In genomic region chr19:1864480-1865171, GRCh38 we compare ENCODE assay signal across 8 cellular contexts. TPM values are rescaled to one million over a fixed set of nuclear protein-coding genes. Genes with fewer than 3 reads are reported as not detected.
A peak's percentile ranks its signal among the peaks of the same experiment; 100 is the strongest.
DNase-seq lines count a peak whose midpoint lies in the region; ATAC-seq, FAIRE-seq and TF ChIP-seq lines count a peak whose summit lies in the region.

No MANE protein-coding gene starts in this region.

- TF ChIP-seq RAD21 in Ishikawa (IDR thresholded peaks at IDR 0.05; ENCODE audit: low read depth), result peak; percentile 43; the same call in 1 of the 2 replicates

- peak overlapping the region in 2 of 3 donors; percentile 73 to 79 for H3K27ac Mint-ChIP-seq in CD4-positive, CD25-positive, alpha-beta regulatory T cell

- peak overlapping the region; percentile 75 to 88 (median 86) for H3K4me3 Mint-ChIP-seq in CD4-positive, CD25-positive, alpha-beta regulatory T cell

- no peak for TF ChIP-seq EP300 in Ishikawa (IDR thresholded peaks at IDR 0.05; ENCODE audit: borderline replicate concordance)

- peaks cover 41% of the 10 kb centered on the region for H3K4me1 ChIP-seq in CD4-positive, CD25-positive, alpha-beta regulatory T cell (ENCODE audit: control insufficient read depth, insufficient read depth, low read length, poor library complexity, severe bottlenecking)

- H3K27ac ChIP-seq in CD4-positive, CD25-positive, alpha-beta regulatory T cell (ENCODE audit: insufficient read depth, low read length, poor library complexity, severe bottlenecking), result peak overlapping the region; percentile 78
- H3K27ac ChIP-seq in VCaP (peak overlapping the region; percentile 96), coronary artery (peak overlapping the region; percentile 82 to 95)

- H3K27me3 Mint-ChIP-seq in CD4-positive, CD25-positive, alpha-beta regulatory T cell, result no peaks in the 10 kb centered on the region

- peaks cover 0 to 34% (median 8%) of the 10 kb centered on the region in 4 donors for H3K4me1 Mint-ChIP-seq in CD4-positive, CD25-positive, alpha-beta regulatory T cell

- H3K27me3 ChIP-seq in CD4-positive, CD25-positive, alpha-beta regulatory T cell (ENCODE audit: control insufficient read depth, insufficient read depth, low read length), result no peaks in the 10 kb centered on the region

- H3K36me3 Mint-ChIP-seq in CD4-positive, CD25-positive, alpha-beta regulatory T cell, result no peaks in the 10 kb centered on the region

- peak in 1 of 3 donors; percentile 62 for DNase-seq in CD4-positive, CD25-positive, alpha-beta regulatory T cell
- DNase-seq in GM19239 (ENCODE audit: insufficient read length, low spot score) (peak; percentile 90), coronary artery (ENCODE audit: low spot score) (peak; percentile 89), left lobe of liver (ENCODE audit: low spot score) (peak; percentile 85)
- peak in 2 of 3 experiments; percentile 46 to 62 for DNase-seq in stimulated activated CD4-positive, alpha-beta T cell treated with anti-CD3 and anti-CD28 coated beads, TNF-alpha, amount 100 ng/mL, for 24 hours (ENCODE audit: low read depth in 3 of 3)

- no peak for FAIRE-seq in GM19239 (lab: Jason Lieb, UNC)

- TF ChIP-seq CTCF in VCaP (conservative IDR thresholded peaks at IDR 0.05), result peak; percentile 83
- peak; percentile 71 for TF ChIP-seq CTCF in coronary artery (IDR thresholded peaks at IDR 0.05)

- H3K9me3 Mint-ChIP-seq in CD4-positive, CD25-positive, alpha-beta regulatory T cell, result no peaks in the 10 kb centered on the region

- peak in 1 of 2 donors; percentile 6 for ATAC-seq in CD4-positive, CD25-positive, alpha-beta regulatory T cell (ENCODE audit: low read depth in 2 of 2)
- peak; percentile 61 for ATAC-seq in left lobe of liver
- ATAC-seq in GM18519 (IDR thresholded peaks at IDR 0.05; ENCODE audit: low FRiP score, unreplicated experiment), result no peak

- H3K4me3 ChIP-seq in CD4-positive, CD25-positive, alpha-beta regulatory T cell (ENCODE audit: low read depth, low read length), result no peak overlapping the region
- peak overlapping the region; percentile 97 for H3K4me3 ChIP-seq in coronary artery

- H3K36me3 ChIP-seq in CD4-positive, CD25-positive, alpha-beta regulatory T cell (ENCODE audit: control insufficient read depth, insufficient read depth, low read length), result no peaks in the 10 kb centered on the region

- H3K9me3 ChIP-seq in CD4-positive, CD25-positive, alpha-beta regulatory T cell (ENCODE audit: control insufficient read depth in 2 of 2, low read length in 2 of 2), result no peaks in the 10 kb centered on the region

TF ChIP-seq in Ishikawa, 13 proteins besides CTCF, POLR2A, EP300 and RAD21:
- TF ChIP-seq ZBTB7A (IDR thresholded peaks at IDR 0.05; ENCODE audit: low read depth) (peak; percentile 73), CEBPB (IDR thresholded peaks at IDR 0.05) (no peak), MAX (IDR thresholded peaks at IDR 0.05) (no peak), CREB1 (IDR thresholded peaks at IDR 0.05; ENCODE audit: low read depth) (no peak), EGR1 (IDR thresholded peaks at IDR 0.05) (no peak), NFIC (IDR thresholded peaks at IDR 0.05) (no peak), TAF1 (IDR thresholded peaks at IDR 0.05; ENCODE audit: low read depth) (peak; percentile 62), YY1 (IDR thresholded peaks at IDR 0.05; ENCODE audit: low read depth) (0 out of 2 replicates have a peak, but pooled peaks have one; percentile 20), USF1 (IDR thresholded peaks at IDR 0.05) (no peak)

RNA-seq across cellular contexts. Expression of gene KLF16, which starts 1.2 kb away (rescaled TPM):
- 40.6 TPM for total RNA-seq in CD4-positive, CD25-positive, alpha-beta regulatory T cell
- polyA plus RNA-seq in CD4-positive, CD25-positive, alpha-beta regulatory T cell, result under 1 TPM; 0.28 to 0.86 (median 0.59) TPM
- 11.9 TPM for total RNA-seq in left lobe of liver

RNA-seq across cellular contexts. Expression of gene REXO1, which starts 16.3 kb away (rescaled TPM):
- 103 TPM for total RNA-seq in CD4-positive, CD25-positive, alpha-beta regulatory T cell
- 1 to 10 TPM; 2.5 to 5.5 (median 3.6) TPM for polyA plus RNA-seq in CD4-positive, CD25-positive, alpha-beta regulatory T cell
- total RNA-seq in left lobe of liver, result 19.3 TPM

RNA-seq across cellular contexts. Expression of gene ABHD17A, which starts 20.7 kb away (rescaled TPM):
- total RNA-seq in CD4-positive, CD25-positive, alpha-beta regulatory T cell, result 148 TPM
- polyA plus RNA-seq in CD4-positive, CD25-positive, alpha-beta regulatory T cell, result 100 to 1,000 TPM; 139 to 202 (median 159) TPM
- total RNA-seq in left lobe of liver, result 29.4 TPM

RNA-seq across cellular contexts. Expression of gene ADAT3, which starts 40.6 kb away (rescaled TPM):
- 6.9 TPM for total RNA-seq in CD4-positive, CD25-positive, alpha-beta regulatory T cell
- polyA plus RNA-seq in CD4-positive, CD25-positive, alpha-beta regulatory T cell, result 1 to 10 TPM; 4.4 to 8.8 (median 6.0) TPM
- total RNA-seq in left lobe of liver, result 4.5 TPM

RNA-seq across cellular contexts. Expression of gene SCAMP4, which starts 40.6 kb away (rescaled TPM):
- 20.8 TPM for total RNA-seq in CD4-positive, CD25-positive, alpha-beta regulatory T cell
- 10 to 100 TPM in 2 of 4 donors, 1 to 10 TPM in 2; 8.2 to 20.3 (median 10.0) TPM for polyA plus RNA-seq in CD4-positive, CD25-positive, alpha-beta regulatory T cell
- total RNA-seq in left lobe of liver, result 23.9 TPM
